Comparison of ENCODE assay signal across 8 cellular contexts in genomic region chr16:67805718-67806427, GRCh38. TPM values are rescaled to one million over a fixed set of nuclear protein-coding genes. Genes with fewer than 3 reads are reported as not detected.
DNase-seq lines count a peak whose midpoint lies in the region; ATAC-seq and TF ChIP-seq lines count a peak whose summit lies in the region.

No MANE protein-coding gene starts in this region.

- ATAC-seq in GM18873 (IDR thresholded peaks at IDR 0.05; ENCODE audit: low FRiP score, unreplicated experiment): peak; percentile 2
- peak; percentile 7 for ATAC-seq in HG03439 (IDR thresholded peaks at IDR 0.05; ENCODE audit: unreplicated experiment)
- ATAC-seq in left colon: peak; percentile 25
- no peak for ATAC-seq in GM18517 (IDR thresholded peaks at IDR 0.05; ENCODE audit: unreplicated experiment)

- in situ Hi-C loops in astrocyte of the spinal cord (cut with HindIII; ENCODE audit: low sequenced_read_pairs): no loop called here

- no peaks in the 10 kb centered on the region for H3K9me3 ChIP-seq in suprapubic skin

- H3K27me3 ChIP-seq in suprapubic skin: no peaks in the 10 kb centered on the region

- WGBS in suprapubic skin: 0% methylated on average over 12 of the region's 26 CpGs

- no peak for TF ChIP-seq EP300 in suprapubic skin (IDR thresholded peaks at IDR 0.05)

- no peak for TF ChIP-seq CTCF in astrocyte of the spinal cord (IDR thresholded peaks at IDR 0.05; ENCODE audit: low read depth, low read length)
- TF ChIP-seq CTCF in suprapubic skin (IDR thresholded peaks at IDR 0.05): no peak

- H3K4me3 ChIP-seq in astrocyte of the spinal cord (ENCODE audit: low read depth, low read length) (peak overlapping the region; percentile 97), suprapubic skin (peak overlapping the region; percentile 95)

- TF ChIP-seq POLR2A in suprapubic skin (IDR thresholded peaks at IDR 0.05): no peak

- intact Hi-C loops in left colon (cut with DNase I, micrococcal nuclease): loop anchor here in 1 of 2 donors (10.0 kb wide), 1 partner anchor 131 kb away; no protein-coding TSS in a partner anchor

- DNase-seq in astrocyte of the spinal cord (ENCODE audit: low read depth, low spot score) (no peak), left colon (peak; percentile 41), suprapubic skin (ENCODE audit: low spot score in 2 of 2) (no peak), retina (no peak), NCI-H446 treated with DMSO at 0.1 percent for 48 hours (lab: John Stamatoyannopoulos, UW) (no peak)

- H3K4me1 ChIP-seq in suprapubic skin: peaks cover 21% of the 10 kb centered on the region

- peak overlapping the region; percentile 84 for H3K27ac ChIP-seq in suprapubic skin

- peaks cover 5% of the 10 kb centered on the region for H3K36me3 ChIP-seq in suprapubic skin

RNA-seq across cellular contexts. Expression of gene RANBP10, which starts 0.5 kb away (rescaled TPM):
- total RNA-seq in left colon: 10 to 100 TPM; 16.9 to 20.5 TPM
- 10 to 100 TPM; 18.4 to 35.2 (median 27.6) TPM for total RNA-seq in suprapubic skin

RNA-seq across cellular contexts. Expression of gene TSNAXIP1, which starts 0.8 kb away (rescaled TPM):
- total RNA-seq in left colon (under 1 TPM; 0.12 to 0.75 TPM), suprapubic skin (1 to 10 TPM in 2 of 4 donors, under 1 TPM in 2; 0.34 to 1.4 (median 0.87) TPM)

RNA-seq across cellular contexts. Expression of gene THAP11, which starts 36.2 kb away (rescaled TPM):
- total RNA-seq in left colon: 10 to 100 TPM; 19.3 to 23.8 TPM
- total RNA-seq in suprapubic skin: 10 to 100 TPM; 45.7 to 92.0 (median 76.4) TPM

RNA-seq across cellular contexts. Expression of gene NUTF2, which starts 40.9 kb away (rescaled TPM):
- total RNA-seq in left colon: 10 to 100 TPM; 57.1 to 59.8 TPM
- total RNA-seq in suprapubic skin: 100 to 1,000 TPM; 101 to 161 (median 113) TPM

RNA-seq across cellular contexts. Expression of gene CENPT, which starts 41.6 kb away (rescaled TPM):
- total RNA-seq in left colon: 10 to 100 TPM; 29.3 to 43.1 TPM
- 100 to 1,000 TPM; 140 to 311 (median 201) TPM for total RNA-seq in suprapubic skin

Comparison
In these comparisons a context has a peak if more than half of its experiments do, and no peak if none do; other contexts are left out.
1. DNase-seq: peak in left colon (2 of 2); none in astrocyte of the spinal cord (single experiment), suprapubic skin (0 of 2), retina (single experiment) and NCI-H446 treated with DMSO at 0.1 percent for 48 hours (single experiment).